1 cellular context compared by ENCODE assay signal in the genomic region with DNA sequence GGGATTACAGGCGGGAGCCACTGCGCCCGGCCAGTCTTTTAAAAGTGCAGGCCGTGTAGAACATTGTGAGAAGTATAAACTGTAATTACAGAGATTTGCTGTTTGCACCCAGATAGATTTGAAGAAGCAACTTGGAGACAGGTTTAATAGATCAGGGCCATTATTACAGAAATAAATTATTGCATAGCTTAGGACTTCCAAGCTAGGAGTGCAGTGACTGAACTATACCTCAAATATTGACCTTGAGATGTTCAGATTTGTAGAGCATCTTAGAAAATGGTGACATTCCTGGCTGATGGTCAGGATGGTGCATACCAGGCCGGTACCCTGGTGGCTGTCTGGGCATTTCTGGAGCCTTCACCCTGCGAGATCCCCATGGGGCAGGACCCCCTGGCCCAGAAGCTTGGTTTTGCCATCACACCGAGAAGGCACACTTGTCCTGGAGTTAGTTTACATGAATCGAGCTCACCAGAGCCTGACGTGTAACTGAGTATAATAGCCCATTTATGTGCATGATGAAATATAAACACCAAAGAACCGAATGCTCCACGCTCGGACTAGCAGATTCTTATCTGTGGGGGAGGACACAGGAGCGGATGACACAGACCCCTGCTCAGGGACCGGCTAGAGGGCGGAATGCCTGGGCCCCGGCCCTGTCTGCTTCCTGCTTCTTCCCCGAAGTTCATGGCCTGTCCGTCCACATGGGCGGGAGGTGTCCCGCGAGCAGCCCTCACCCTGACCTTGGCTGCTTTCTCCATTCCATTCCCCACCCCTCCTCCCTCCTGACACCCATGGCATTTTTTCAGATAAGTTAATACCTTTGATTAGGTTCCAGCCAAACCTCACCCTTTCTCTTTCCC.
A peak's percentile ranks its signal among the peaks of the same experiment; 100 is the strongest.
TF ChIP-seq lines count a peak whose summit lies in the region.

No MANE protein-coding gene starts in this region.

TF ChIP-seq in HEK293, 187 proteins besides CTCF, POLR2A, EP300 and RAD21 (continued from another document and continues in another):
- TF ChIP-seq, protein P1, sequence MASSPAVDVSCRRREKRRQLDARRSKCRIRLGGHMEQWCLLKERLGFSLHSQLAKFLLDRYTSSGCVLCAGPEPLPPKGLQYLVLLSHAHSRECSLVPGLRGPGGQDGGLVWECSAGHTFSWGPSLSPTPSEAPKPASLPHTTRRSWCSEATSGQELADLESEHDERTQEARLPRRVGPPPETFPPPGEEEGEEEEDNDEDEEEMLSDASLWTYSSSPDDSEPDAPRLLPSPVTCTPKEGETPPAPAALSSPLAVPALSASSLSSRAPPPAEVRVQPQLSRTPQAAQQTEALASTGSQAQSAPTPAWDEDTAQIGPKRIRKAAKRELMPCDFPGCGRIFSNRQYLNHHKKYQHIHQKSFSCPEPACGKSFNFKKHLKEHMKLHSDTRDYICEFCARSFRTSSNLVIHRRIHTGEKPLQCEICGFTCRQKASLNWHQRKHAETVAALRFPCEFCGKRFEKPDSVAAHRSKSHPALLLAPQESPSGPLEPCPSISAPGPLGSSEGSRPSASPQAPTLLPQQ (tag by site-specific recombination; IDR thresholded peaks at IDR 0.05) = no peak
- TF ChIP-seq ZFP37 (tag by site-specific recombination; IDR thresholded peaks at IDR 0.05) (no peak), ZNF16 (tag by site-specific recombination; IDR thresholded peaks at IDR 0.05; ENCODE audit: low read depth) (no peak), ZNF600 (tag by site-specific recombination; IDR thresholded peaks at IDR 0.05) (no peak), YY2 (tag by site-specific recombination; IDR thresholded peaks at IDR 0.05) (no peak), SP2 (tag by site-specific recombination; IDR thresholded peaks at IDR 0.05) (no peak), ZNF341 (tag by site-specific recombination; IDR thresholded peaks at IDR 0.05; ENCODE audit: low read depth) (peak; percentile 78), TRIM28 (IDR thresholded peaks at IDR 0.05; ENCODE audit: borderline replicate concordance, low read length) (peak; percentile 21; the same call in 1 of the 2 replicates), ZNF146 (tag by site-specific recombination; IDR thresholded peaks at IDR 0.05) (no peak), ZNF214 (tag by site-specific recombination; IDR thresholded peaks at IDR 0.05; ENCODE audit: borderline replicate concordance) (no peak), ZBTB20 (tag by site-specific recombination; IDR thresholded peaks at IDR 0.05) (0 out of 2 replicates have a peak, but pooled peaks have one; percentile 31), MYNN (tag by site-specific recombination; IDR thresholded peaks at IDR 0.05; ENCODE audit: borderline replicate concordance) (no peak), ZNF350 (tag by site-specific recombination; IDR thresholded peaks at IDR 0.05) (no peak), ZBTB48 (tag by site-specific recombination; IDR thresholded peaks at IDR 0.05) (peak; percentile 41; the same call in 1 of the 2 replicates), YY1 (tag by site-specific recombination; IDR thresholded peaks at IDR 0.05) (no peak), ZFHX2 (tag by site-specific recombination; conservative IDR thresholded peaks at IDR 0.05) (0 out of 2 replicates have a peak, but pooled peaks have one; percentile 24), ZNF324 (tag by site-specific recombination; IDR thresholded peaks at IDR 0.05) (no peak), RBAK (tag by site-specific recombination; IDR thresholded peaks at IDR 0.05) (no peak), ZNF561 (tag by site-specific recombination; IDR thresholded peaks at IDR 0.05; ENCODE audit: borderline replicate concordance) (no peak), ZNF626 (tag by site-specific recombination; IDR thresholded peaks at IDR 0.05) (no peak), OSR2 (tag by site-specific recombination; IDR thresholded peaks at IDR 0.05) (0 out of 2 replicates have a peak, but pooled peaks have one; percentile 9), ZBTB6 (tag by site-specific recombination; IDR thresholded peaks at IDR 0.05) (no peak), ZNF239 (tag by site-specific recombination; IDR thresholded peaks at IDR 0.05) (no peak), ZNF221 (tag by site-specific recombination; IDR thresholded peaks at IDR 0.05; ENCODE audit: borderline replicate concordance) (no peak), ZNF26 (tag by site-specific recombination; IDR thresholded peaks at IDR 0.05) (no peak), ZNF558 (tag by site-specific recombination; IDR thresholded peaks at IDR 0.05) (no peak), KLF17 (tag by site-specific recombination; IDR thresholded peaks at IDR 0.05) (no peak), TCF7L2 (IDR thresholded peaks at IDR 0.05; ENCODE audit: borderline replicate concordance, low read depth, low read length) (peak; percentile 47; the same call in 1 of the 2 replicates), ZNF501 (tag by site-specific recombination; IDR thresholded peaks at IDR 0.05) (no peak), ZNF433 (tag by site-specific recombination; IDR thresholded peaks at IDR 0.05; ENCODE audit: low read depth) (no peak), ZNF266 (tag by site-specific recombination; IDR thresholded peaks at IDR 0.05; ENCODE audit: low read depth) (no peak), ZIC2 (tag by site-specific recombination; IDR thresholded peaks at IDR 0.05) (no peak), ZNF792 (tag by site-specific recombination; IDR thresholded peaks at IDR 0.05) (no peak)
- TF ChIP-seq, protein P2, sequence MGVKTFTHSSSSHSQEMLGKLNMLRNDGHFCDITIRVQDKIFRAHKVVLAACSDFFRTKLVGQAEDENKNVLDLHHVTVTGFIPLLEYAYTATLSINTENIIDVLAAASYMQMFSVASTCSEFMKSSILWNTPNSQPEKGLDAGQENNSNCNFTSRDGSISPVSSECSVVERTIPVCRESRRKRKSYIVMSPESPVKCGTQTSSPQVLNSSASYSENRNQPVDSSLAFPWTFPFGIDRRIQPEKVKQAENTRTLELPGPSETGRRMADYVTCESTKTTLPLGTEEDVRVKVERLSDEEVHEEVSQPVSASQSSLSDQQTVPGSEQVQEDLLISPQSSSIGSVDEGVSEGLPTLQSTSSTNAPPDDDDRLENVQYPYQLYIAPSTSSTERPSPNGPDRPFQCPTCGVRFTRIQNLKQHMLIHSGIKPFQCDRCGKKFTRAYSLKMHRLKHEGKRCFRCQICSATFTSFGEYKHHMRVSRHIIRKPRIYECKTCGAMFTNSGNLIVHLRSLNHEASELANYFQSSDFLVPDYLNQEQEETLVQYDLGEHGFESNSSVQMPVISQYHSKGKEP (tag by site-specific recombination; IDR thresholded peaks at IDR 0.05) = no peak
- TF ChIP-seq, protein P3, sequence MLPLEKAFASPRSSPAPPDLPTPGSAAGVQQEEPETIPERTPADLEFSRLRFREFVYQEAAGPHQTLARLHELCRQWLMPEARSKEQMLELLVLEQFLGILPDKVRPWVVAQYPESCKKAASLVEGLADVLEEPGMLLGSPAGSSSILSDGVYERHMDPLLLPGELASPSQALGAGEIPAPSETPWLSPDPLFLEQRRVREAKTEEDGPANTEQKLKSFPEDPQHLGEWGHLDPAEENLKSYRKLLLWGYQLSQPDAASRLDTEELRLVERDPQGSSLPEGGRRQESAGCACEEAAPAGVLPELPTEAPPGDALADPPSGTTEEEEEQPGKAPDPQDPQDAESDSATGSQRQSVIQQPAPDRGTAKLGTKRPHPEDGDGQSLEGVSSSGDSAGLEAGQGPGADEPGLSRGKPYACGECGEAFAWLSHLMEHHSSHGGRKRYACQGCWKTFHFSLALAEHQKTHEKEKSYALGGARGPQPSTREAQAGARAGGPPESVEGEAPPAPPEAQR (tag by site-specific recombination; IDR thresholded peaks at IDR 0.05) = no peak
- TF ChIP-seq, protein P4, sequence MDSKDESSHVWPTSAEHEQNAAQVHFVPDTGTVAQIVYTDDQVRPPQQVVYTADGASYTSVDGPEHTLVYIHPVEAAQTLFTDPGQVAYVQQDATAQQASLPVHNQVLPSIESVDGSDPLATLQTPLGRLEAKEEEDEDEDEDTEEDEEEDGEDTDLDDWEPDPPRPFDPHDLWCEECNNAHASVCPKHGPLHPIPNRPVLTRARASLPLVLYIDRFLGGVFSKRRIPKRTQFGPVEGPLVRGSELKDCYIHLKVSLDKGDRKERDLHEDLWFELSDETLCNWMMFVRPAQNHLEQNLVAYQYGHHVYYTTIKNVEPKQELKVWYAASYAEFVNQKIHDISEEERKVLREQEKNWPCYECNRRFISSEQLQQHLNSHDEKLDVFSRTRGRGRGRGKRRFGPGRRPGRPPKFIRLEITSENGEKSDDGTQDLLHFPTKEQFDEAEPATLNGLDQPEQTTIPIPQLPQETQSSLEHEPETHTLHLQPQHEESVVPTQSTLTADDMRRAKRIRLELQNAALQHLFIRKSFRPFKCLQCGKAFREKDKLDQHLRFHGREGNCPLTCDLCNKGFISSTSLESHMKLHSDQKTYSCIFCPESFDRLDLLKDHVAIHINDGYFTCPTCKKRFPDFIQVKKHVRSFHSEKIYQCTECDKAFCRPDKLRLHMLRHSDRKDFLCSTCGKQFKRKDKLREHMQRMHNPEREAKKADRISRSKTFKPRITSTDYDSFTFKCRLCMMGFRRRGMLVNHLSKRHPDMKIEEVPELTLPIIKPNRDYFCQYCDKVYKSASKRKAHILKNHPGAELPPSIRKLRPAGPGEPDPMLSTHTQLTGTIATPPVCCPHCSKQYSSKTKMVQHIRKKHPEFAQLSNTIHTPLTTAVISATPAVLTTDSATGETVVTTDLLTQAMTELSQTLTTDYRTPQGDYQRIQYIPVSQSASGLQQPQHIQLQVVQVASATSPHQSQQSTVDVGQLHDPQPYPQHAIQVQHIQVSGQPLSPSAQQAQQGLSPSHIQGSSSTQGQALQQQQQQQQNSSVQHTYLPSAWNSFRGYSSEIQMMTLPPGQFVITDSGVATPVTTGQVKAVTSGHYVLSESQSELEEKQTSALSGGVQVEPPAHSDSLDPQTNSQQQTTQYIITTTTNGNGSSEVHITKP (tag by site-specific recombination; IDR thresholded peaks at IDR 0.05) = peak; percentile 78
- TF ChIP-seq, protein P5, sequence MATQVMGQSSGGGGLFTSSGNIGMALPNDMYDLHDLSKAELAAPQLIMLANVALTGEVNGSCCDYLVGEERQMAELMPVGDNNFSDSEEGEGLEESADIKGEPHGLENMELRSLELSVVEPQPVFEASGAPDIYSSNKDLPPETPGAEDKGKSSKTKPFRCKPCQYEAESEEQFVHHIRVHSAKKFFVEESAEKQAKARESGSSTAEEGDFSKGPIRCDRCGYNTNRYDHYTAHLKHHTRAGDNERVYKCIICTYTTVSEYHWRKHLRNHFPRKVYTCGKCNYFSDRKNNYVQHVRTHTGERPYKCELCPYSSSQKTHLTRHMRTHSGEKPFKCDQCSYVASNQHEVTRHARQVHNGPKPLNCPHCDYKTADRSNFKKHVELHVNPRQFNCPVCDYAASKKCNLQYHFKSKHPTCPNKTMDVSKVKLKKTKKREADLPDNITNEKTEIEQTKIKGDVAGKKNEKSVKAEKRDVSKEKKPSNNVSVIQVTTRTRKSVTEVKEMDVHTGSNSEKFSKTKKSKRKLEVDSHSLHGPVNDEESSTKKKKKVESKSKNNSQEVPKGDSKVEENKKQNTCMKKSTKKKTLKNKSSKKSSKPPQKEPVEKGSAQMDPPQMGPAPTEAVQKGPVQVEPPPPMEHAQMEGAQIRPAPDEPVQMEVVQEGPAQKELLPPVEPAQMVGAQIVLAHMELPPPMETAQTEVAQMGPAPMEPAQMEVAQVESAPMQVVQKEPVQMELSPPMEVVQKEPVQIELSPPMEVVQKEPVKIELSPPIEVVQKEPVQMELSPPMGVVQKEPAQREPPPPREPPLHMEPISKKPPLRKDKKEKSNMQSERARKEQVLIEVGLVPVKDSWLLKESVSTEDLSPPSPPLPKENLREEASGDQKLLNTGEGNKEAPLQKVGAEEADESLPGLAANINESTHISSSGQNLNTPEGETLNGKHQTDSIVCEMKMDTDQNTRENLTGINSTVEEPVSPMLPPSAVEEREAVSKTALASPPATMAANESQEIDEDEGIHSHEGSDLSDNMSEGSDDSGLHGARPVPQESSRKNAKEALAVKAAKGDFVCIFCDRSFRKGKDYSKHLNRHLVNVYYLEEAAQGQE (tag by site-specific recombination; IDR thresholded peaks at IDR 0.05) = no peak
- TF ChIP-seq, protein P6, sequence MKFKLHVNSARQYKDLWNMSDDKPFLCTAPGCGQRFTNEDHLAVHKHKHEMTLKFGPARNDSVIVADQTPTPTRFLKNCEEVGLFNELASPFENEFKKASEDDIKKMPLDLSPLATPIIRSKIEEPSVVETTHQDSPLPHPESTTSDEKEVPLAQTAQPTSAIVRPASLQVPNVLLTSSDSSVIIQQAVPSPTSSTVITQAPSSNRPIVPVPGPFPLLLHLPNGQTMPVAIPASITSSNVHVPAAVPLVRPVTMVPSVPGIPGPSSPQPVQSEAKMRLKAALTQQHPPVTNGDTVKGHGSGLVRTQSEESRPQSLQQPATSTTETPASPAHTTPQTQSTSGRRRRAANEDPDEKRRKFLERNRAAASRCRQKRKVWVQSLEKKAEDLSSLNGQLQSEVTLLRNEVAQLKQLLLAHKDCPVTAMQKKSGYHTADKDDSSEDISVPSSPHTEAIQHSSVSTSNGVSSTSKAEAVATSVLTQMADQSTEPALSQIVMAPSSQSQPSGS (tag by site-specific recombination; IDR thresholded peaks at IDR 0.05; ENCODE audit: low read depth) = no peak
